In the genomic region with DNA sequence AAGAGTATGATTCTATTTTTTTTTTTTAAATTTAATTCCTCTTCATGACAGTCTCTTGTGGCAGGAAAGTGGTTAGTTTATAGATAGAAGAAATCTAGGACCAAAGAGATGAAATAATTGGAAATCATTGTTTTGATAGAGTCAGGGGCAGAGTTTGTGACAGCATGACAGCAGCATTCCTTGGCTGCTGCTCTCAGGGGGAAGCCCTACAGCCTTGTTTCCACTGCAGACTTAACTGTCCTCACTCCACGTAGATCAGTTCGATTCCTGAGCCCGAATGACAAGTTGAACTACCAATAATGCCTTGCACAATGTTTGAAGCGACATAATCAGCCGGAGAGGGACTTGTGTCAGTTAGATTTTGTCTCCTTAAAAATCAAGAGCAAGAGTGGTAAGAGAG, we compare ENCODE assay signal across 14 cellular contexts.
DNase-seq lines count a peak whose midpoint lies in the region; ATAC-seq and TF ChIP-seq lines count a peak whose summit lies in the region.
"Had no signal": no experiment of that assay in that cellular context is flagged by ENCODE, and none has a peak within 500 bp of the region (broad histone marks: within the 10 kb centered on the region; RNA-seq: fewer than 3 reads in every experiment).

No MANE protein-coding gene starts in this region.

- H3K18ac ChIP-seq in H9 (ENCODE audit: insufficient read length, low read depth, low read length) = no peak overlapping the region

- H3K14ac ChIP-seq in H9 (ENCODE audit: insufficient read depth, low read length) = no peak overlapping the region

- no peak overlapping the region for H2BK5ac ChIP-seq in H9 (ENCODE audit: insufficient read length, low read length)

- H3K36me3 ChIP-seq in SJCRH30 = no peaks in the 10 kb centered on the region

- H3K27ac Mint-ChIP-seq in H9 = peak overlapping the region in 2 of 3 experiments; percentile 25 to 38; a peak in 3 of 7 replicates
- H3K27ac Mint-ChIP-seq in T-helper 17 cell = peak overlapping the region; percentile 86
- peak overlapping the region in 5 of 6 donors; percentile 28 to 88 (median 72) for H3K27ac Mint-ChIP-seq in immature natural killer cell
- H3K27ac Mint-ChIP-seq: CD14-positive monocyte, IgD-negative memory B cell had no signal

- no peak overlapping the region for H2BK12ac ChIP-seq in H9 (ENCODE audit: insufficient read length, low read depth, low read length)

- no peak overlapping the region for H3K4me3 ChIP-seq in SJCRH30
- H3K4me3 ChIP-seq: A549 had no signal

- H4K5ac ChIP-seq in H9 (ENCODE audit: insufficient read length, low read depth, low read length) = no peak overlapping the region

- ATAC-seq in T-helper 17 cell (no peak), HG03095 (IDR thresholded peaks at IDR 0.05; ENCODE audit: unreplicated experiment) (no peak)
- ATAC-seq: A549, HCT116 had no signal

- H3K27me3 ChIP-seq in H9 (ENCODE audit: insufficient read depth, low read length) (no peaks in the 10 kb centered on the region), SJCRH30 (no peaks in the 10 kb centered on the region)

- H3T11ph ChIP-seq in H9 (ENCODE audit: low read length) = no peak overlapping the region

- H3K36me3 Mint-ChIP-seq in H9 (ENCODE audit: insufficient read depth in 1 of 3, low read depth in 3 of 3) (no peaks in the 10 kb centered on the region), T-helper 17 cell (ENCODE audit: low read depth) (peaks cover 2% of the 10 kb centered on the region), immature natural killer cell (no peaks in the 10 kb centered on the region)
- H3K36me3 Mint-ChIP-seq: CD14-positive monocyte; CD8-positive, alpha-beta memory T cell had no signal

- no peak overlapping the region for H3K56ac ChIP-seq in H9 (ENCODE audit: insufficient read length, low read depth, low read length)

- H2BK120ac ChIP-seq in H9 (ENCODE audit: low read depth, low read length, poor library complexity, severe bottlenecking) = no peak overlapping the region

- no peak overlapping the region for H3K23ac ChIP-seq in H9 (ENCODE audit: insufficient read length, low read depth, low read length)

- no peak overlapping the region for H2BK15ac ChIP-seq in H9 (ENCODE audit: low read depth, low read length)

- TF ChIP-seq CTCF in H9 (conservative IDR thresholded peaks at IDR 0.05) = no peak

- H3K9ac ChIP-seq in H9 (ENCODE audit: extremely low read depth, insufficient read length, low read length) = no peak overlapping the region

- no peak overlapping the region for H2AFZ ChIP-seq in H9 (ENCODE audit: low read length)

- H3K9me3 Mint-ChIP-seq in H9 (no peaks in the 10 kb centered on the region), immature natural killer cell (no peaks in the 10 kb centered on the region)
- H3K9me3 Mint-ChIP-seq: CD14-positive monocyte; CD8-positive, alpha-beta memory T cell; IgD-negative memory B cell had no signal

- no CpG with 5 or more reads among the region's 5 CpGs for WGBS in H9 (ENCODE audit: extremely low coverage, insufficient read length, low lambda C conversion rate)

- no peak overlapping the region for H3K27ac ChIP-seq in H9 (ENCODE audit: insufficient read length, low read depth, low read length)
- H3K27ac ChIP-seq in SJCRH30 = no peak overlapping the region
- H3K27ac ChIP-seq: A549, HL-60 had no signal

- H3K4me1 ChIP-seq in H9 (ENCODE audit: insufficient read depth, low read length) (peaks cover 10% of the 10 kb centered on the region; the same call in 1 of the 2 replicates), SJCRH30 (peaks cover 8% of the 10 kb centered on the region)
- H3K4me1 ChIP-seq: A549 had no signal

- H4K91ac ChIP-seq in H9 (ENCODE audit: insufficient read length, low read depth, low read length) = no peak overlapping the region

- H2BK20ac ChIP-seq in H9 (ENCODE audit: low read depth, low read length, poor library complexity, severe bottlenecking) = no peak overlapping the region

- H2AK5ac ChIP-seq in H9 (ENCODE audit: insufficient read length, low read length) = no peak overlapping the region

- H3K4me3 Mint-ChIP-seq in H9 = no peak overlapping the region; a peak in 1 of 5 replicates
- peak overlapping the region; percentile 70 for H3K4me3 Mint-ChIP-seq in T-helper 17 cell
- H3K4me3 Mint-ChIP-seq in immature natural killer cell = peak overlapping the region in 4 of 5 donors; percentile 27 to 63 (median 48)
- H3K4me3 Mint-ChIP-seq: CD14-positive monocyte, IgD-negative memory B cell had no signal

- no peaks in the 10 kb centered on the region for H4K20me1 ChIP-seq in H9 (ENCODE audit: control insufficient read depth, insufficient read depth, insufficient read length)

- no peak overlapping the region for H4K8ac ChIP-seq in H9 (replicated peaks; ENCODE audit: insufficient read length, low read depth, low read length)

- H3K23me2 ChIP-seq in H9 (ENCODE audit: insufficient read length, low read depth, low read length, poor library complexity, severe bottlenecking) = no peaks in the 10 kb centered on the region

- H3K79me2 ChIP-seq in H9 (ENCODE audit: insufficient read depth, low read length) = no peaks in the 10 kb centered on the region

- DNase-seq in H9 (no peak), T-helper 17 cell (no peak), immature natural killer cell (no peak), SJCRH30 (no peak), activated gamma-delta T cell (lab: John Stamatoyannopoulos, UW) (no peak)
- DNase-seq: CD8-positive, alpha-beta memory T cell; DMS53; GF-D8 had no signal

- H3K4ac ChIP-seq in H9 (ENCODE audit: low read depth, low read length) = no peak overlapping the region

- no peaks in the 10 kb centered on the region for H3K27me3 Mint-ChIP-seq in H9 (ENCODE audit: low read depth)
- no peaks in the 10 kb centered on the region for H3K27me3 Mint-ChIP-seq in T-helper 17 cell
- peaks cover 0 to under 1% (median 0%) of the 10 kb centered on the region in 3 donors for H3K27me3 Mint-ChIP-seq in immature natural killer cell (ENCODE audit: low read depth in 3 of 3)
- H3K27me3 Mint-ChIP-seq: CD8-positive, alpha-beta memory T cell had no signal

- no peaks in the 10 kb centered on the region for H3K79me1 ChIP-seq in H9 (ENCODE audit: insufficient read depth, low read depth, low read length, poor library complexity, severe bottlenecking)

- H3K4me2 ChIP-seq in H9 (ENCODE audit: insufficient read depth, insufficient read length, low read length) = no peak overlapping the region
- H3K4me2 ChIP-seq: A549 had no signal

- no peaks in the 10 kb centered on the region for H3K9me3 ChIP-seq in H9 (ENCODE audit: control insufficient read depth, low read depth, low read length)
- no peaks in the 10 kb centered on the region for H3K9me3 ChIP-seq in T-helper 17 cell (ENCODE audit: control insufficient read depth, low read length, poor library complexity, severe bottlenecking)
- H3K9me3 ChIP-seq in SJCRH30 (replicated peaks) = no peaks in the 10 kb centered on the region
- H3K9me3 ChIP-seq: A549 had no signal

- H3K4me1 Mint-ChIP-seq in H9 (peaks cover 43 to 50% of the 10 kb centered on the region in 2 experiments), T-helper 17 cell (peaks cover 33% of the 10 kb centered on the region), immature natural killer cell (peaks cover 21 to 36% of the 10 kb centered on the region in 2 donors)
- H3K4me1 Mint-ChIP-seq: CD14-positive monocyte had no signal

Comparison
In these comparisons a context has a peak if more than half of its experiments do, and no peak if none do; other contexts are left out.
1. H3K27ac Mint-ChIP-seq: peak in every context shown above with its lines; median percentile 86 in T-helper 17 cell; 72 in immature natural killer cell; 32 in H9.
2. H3K4me3 Mint-ChIP-seq: peak in T-helper 17 cell (single experiment) and immature natural killer cell (4 of 5); none in H9 (0 of 2).